In the genomic region with DNA sequence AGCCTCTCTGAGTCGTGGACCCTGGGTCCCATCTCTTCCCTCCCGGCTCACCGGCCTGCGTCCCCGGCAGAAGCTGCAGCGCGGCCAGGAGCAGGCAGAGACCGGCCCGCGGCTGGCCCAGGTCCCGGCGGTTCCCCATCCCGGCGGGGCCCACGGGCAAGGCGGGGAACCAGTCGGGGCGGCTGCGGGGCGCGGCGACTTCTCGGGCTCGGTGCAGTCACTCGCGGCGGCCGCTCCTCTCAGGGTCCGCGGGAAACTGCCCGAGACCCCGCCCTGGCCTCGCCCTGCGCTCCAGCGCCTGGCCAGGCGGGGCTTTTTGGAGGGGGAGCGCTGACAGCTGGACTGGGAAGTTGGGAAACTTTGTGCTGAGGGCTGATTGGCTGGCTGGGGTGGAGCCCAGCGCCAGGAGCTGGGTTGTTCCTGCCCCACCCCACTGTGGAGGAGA, we compare ENCODE assay signal across 9 cellular contexts. TPM values are rescaled to one million over a fixed set of nuclear protein-coding genes. Genes with fewer than 3 reads are reported as not detected.
A peak's percentile ranks its signal among the peaks of the same experiment; 100 is the strongest.
DNase-seq lines count a peak whose midpoint lies in the region; ATAC-seq and TF ChIP-seq lines count a peak whose summit lies in the region.
"Had no signal": no experiment of that assay in that cellular context is flagged by ENCODE, and none has a peak within 500 bp of the region (broad histone marks: within the 10 kb centered on the region; RNA-seq: fewer than 3 reads in every experiment).

A gene (minus strand): TSS at position 258 of the 445 bp plus-strand sequence. CDS start 119 bp downstream, at position 139.

- no peak within 1 kb of the TSS for H4K91ac ChIP-seq in IMR-90 (ENCODE audit: insufficient read depth, low read depth, low read length)

- CTCF ChIA-PET in IMR-90 (lab: Yijun Ruan, JAX) = interaction anchor here (1.3 to 1.5 kb wide), 2 partner anchors 10 to 17 kb away, joined by 4 to 5 read pairs; no protein-coding TSS in a partner anchor

- peaks cover 11 to 20% (median 15%) of the 10 kb centered on the region in 4 donors for H3K4me1 Mint-ChIP-seq in naive thymus-derived CD8-positive, alpha-beta T cell

- H2BK20ac ChIP-seq in IMR-90 (ENCODE audit: low read depth, low read length) = no peak within 1 kb of the TSS

- H3K27ac Mint-ChIP-seq in naive thymus-derived CD8-positive, alpha-beta T cell = peak within 1 kb of the TSS in 1 of 10 donors; percentile 52

- H3K23ac ChIP-seq in IMR-90 (ENCODE audit: low read depth, low read length) = peak within 1 kb of the TSS; percentile 86; the same call in 1 of the 2 replicates

- H3K9ac ChIP-seq in IMR-90 (ENCODE audit: low read depth, low read length) = no peak within 1 kb of the TSS; the same call in 1 of the 2 replicates
- H3K9ac ChIP-seq in MM.1S (ENCODE audit: low read length) = no peak within 1 kb of the TSS

- TF ChIP-seq POLR2A in IMR-90 (IDR thresholded peaks at IDR 0.05; ENCODE audit: low read depth, low read length) (no peak), esophagus squamous epithelium (IDR thresholded peaks at IDR 0.05) (no peak), erythroblast (IDR thresholded peaks at IDR 0.05; ENCODE audit: low read length) (no peak)

- peak within 1 kb of the TSS in 7 of 10 donors; percentile 23 to 69 (median 61) for H3K4me3 Mint-ChIP-seq in naive thymus-derived CD8-positive, alpha-beta T cell

- no peak within 1 kb of the TSS for H4K5ac ChIP-seq in IMR-90 (ENCODE audit: low read depth, low read length)

- H3K36me3 ChIP-seq in IMR-90 (ENCODE audit: control insufficient read depth, insufficient read depth, low read length) (no peaks in the 10 kb centered on the region), esophagus squamous epithelium (peaks cover 0 to 1% (median 0%) of the 10 kb centered on the region in 3 donors), MM.1S (replicated peaks; ENCODE audit: insufficient read depth, low read length) (no peaks in the 10 kb centered on the region)

- BruUV-seq in IMR-90 (replicated peaks; lab: Mats Ljungman, UMichigan) = no TSS peak

- in situ Hi-C loops in IMR-90 (cut with MboI; ENCODE audit: low sequenced_read_pairs) = no loop called here

- peaks cover 0 to 7% (median 0%) of the 10 kb centered on the region in 9 donors for H3K9me3 Mint-ChIP-seq in naive thymus-derived CD8-positive, alpha-beta T cell

- POLR2A ChIA-PET in IMR-90 (lab: Charles Lee; ENCODE audit: unreplicated experiment) = no interaction called here
- POLR2A ChIA-PET in naive thymus-derived CD8-positive, alpha-beta T cell (lab: Charles Lee) = no interaction called here

- no peak for TF ChIP-seq CTCF in IMR-90 (conservative IDR thresholded peaks at IDR 0.05; ENCODE audit: low read depth, low read length)
- no peak for TF ChIP-seq CTCF in esophagus squamous epithelium (IDR thresholded peaks at IDR 0.05)
- TF ChIP-seq CTCF in MM.1S (IDR thresholded peaks at IDR 0.05; ENCODE audit: low read length) = no peak

- no peak within 1 kb of the TSS for H3K18ac ChIP-seq in IMR-90 (ENCODE audit: low read depth, low read length)

- ATAC-seq in IMR-90 (ENCODE audit: low read depth) (peak; percentile 48), HG03354 (IDR thresholded peaks at IDR 0.05; ENCODE audit: poor library complexity, severe bottlenecking, unreplicated experiment) (no peak)
- no peak for ATAC-seq in naive thymus-derived CD8-positive, alpha-beta T cell

- H3K27me3 Mint-ChIP-seq in naive thymus-derived CD8-positive, alpha-beta T cell = peaks cover 41 to 82% (median 61%) of the 10 kb centered on the region in 5 donors

- H2BK120ac ChIP-seq in IMR-90 (ENCODE audit: low read depth, low read length) = no peak within 1 kb of the TSS

- H3K14ac ChIP-seq in IMR-90 (replicated peaks; ENCODE audit: low read depth, low read length) = no peak within 1 kb of the TSS; the same call in 1 of the 2 replicates

- H2BK15ac ChIP-seq in IMR-90 (ENCODE audit: low read depth, low read length) = no peak within 1 kb of the TSS

- intact Hi-C loops in IMR-90 (cut with micrococcal nuclease) = no loop called here
- intact Hi-C loops in esophagus squamous epithelium (cut with DNase I) = no loop called here

- peak within 1 kb of the TSS; percentile 87 for H3K4me2 ChIP-seq in IMR-90 (ENCODE audit: low read depth, low read length)
- H3K4me2 ChIP-seq in MM.1S (ENCODE audit: low read depth, low read length) = no peak within 1 kb of the TSS

- H4K20me1 ChIP-seq in IMR-90 (ENCODE audit: insufficient read depth, low read length) (peaks cover 14% of the 10 kb centered on the region), MM.1S (ENCODE audit: insufficient read depth, low read length) (no peaks in the 10 kb centered on the region)

- H3K9me2 ChIP-seq in MM.1S (replicated peaks; ENCODE audit: insufficient read depth, low read length) = no peaks in the 10 kb centered on the region

- no peak within 1 kb of the TSS for H2BK5ac ChIP-seq in IMR-90 (ENCODE audit: low read depth, low read length, poor library complexity, severe bottlenecking)

- H3K36me3 Mint-ChIP-seq in naive thymus-derived CD8-positive, alpha-beta T cell = peaks cover 0 to 15% (median 10%) of the 10 kb centered on the region in 3 donors

- H3K27ac ChIP-seq in IMR-90 (ENCODE audit: insufficient read depth, low read length) (no peak within 1 kb of the TSS; the same call in 1 of the 2 replicates), esophagus squamous epithelium (peak within 1 kb of the TSS; percentile 69 to 86 (median 78)), MM.1S (ENCODE audit: low read length) (no peak within 1 kb of the TSS)

- no peaks in the 10 kb centered on the region for H3K79me2 ChIP-seq in MM.1S (ENCODE audit: low read length)

- peak within 1 kb of the TSS; percentile 30 for H3K4ac ChIP-seq in IMR-90 (ENCODE audit: low read depth, low read length)

- H2AK5ac ChIP-seq in IMR-90 (ENCODE audit: low read depth, low read length) = peak within 1 kb of the TSS; percentile 92

- WGBS in IMR-90 (ENCODE audit: extremely low coverage in 2 of 2, insufficient read length in 1 of 2), 2 experiments = 0% methylated on average over 8 of the region's 38 CpGs; no CpG with 5 or more reads in 1 of the 2 experiments
- WGBS in esophagus squamous epithelium, 2 donors = 0% methylated on average over 1 of the region's 38 CpGs; no CpG with 5 or more reads in 1 of the 2 donors

- DNase-seq in 8988T (peak; percentile 61), IMR-90 (peak; percentile 58), esophagus squamous epithelium (lab: John Stamatoyannopoulos, UW) (no peak), MM.1S (no peak), erythroblast (lab: John Stamatoyannopoulos, UW) (no peak)
- DNase-seq in naive thymus-derived CD8-positive, alpha-beta T cell = no peak
- DNase-seq in stimulated activated CD4-positive, alpha-beta T cell treated with anti-CD3 and anti-CD28 coated beads, Interleukin-4, amount 100 ng/mL, for 4 hours = no peak
- DNase-seq: NCI-H2171 had no signal

- H3K79me1 ChIP-seq in IMR-90 (ENCODE audit: low read depth in 1 of 2, low read length in 2 of 2) = peaks cover 2 to 9% of the 10 kb centered on the region in 2 experiments; a peak in 3 of 4 replicates

- H4K8ac ChIP-seq in IMR-90 (ENCODE audit: low read depth in 2 of 2, low read length in 2 of 2) = no peak within 1 kb of the TSS

- H3K4me1 ChIP-seq in IMR-90 (ENCODE audit: control insufficient read depth, insufficient read depth, low read length) (peaks cover 15% of the 10 kb centered on the region), esophagus squamous epithelium (peaks cover 32 to 83% (median 47%) of the 10 kb centered on the region in 3 donors), MM.1S (ENCODE audit: low read length) (no peaks in the 10 kb centered on the region)

- H3K9me3 ChIP-seq in IMR-90 (ENCODE audit: control insufficient read depth, insufficient read depth, low read length) = no peaks in the 10 kb centered on the region
- no peaks in the 10 kb centered on the region for H3K9me3 ChIP-seq in esophagus squamous epithelium
- H3K9me3 ChIP-seq in MM.1S (replicated peaks; ENCODE audit: insufficient read depth, low read length) = no peaks in the 10 kb centered on the region

- H3K27me3 ChIP-seq in IMR-90 (ENCODE audit: control insufficient read depth, insufficient read depth, low read length) = no peaks in the 10 kb centered on the region
- peaks cover 0 to 91% (median 0%) of the 10 kb centered on the region in 4 donors for H3K27me3 ChIP-seq in esophagus squamous epithelium
- peaks cover 94% of the 10 kb centered on the region for H3K27me3 ChIP-seq in MM.1S (replicated peaks; ENCODE audit: insufficient read depth, low read length)

- no peak within 1 kb of the TSS for H3K56ac ChIP-seq in IMR-90 (ENCODE audit: extremely low read depth, insufficient read depth, low read length)

- dilution Hi-C loops in IMR-90 (cut with HindIII; ENCODE audit: low sequenced_read_pairs, unreplicated experiment) = no loop called here

- TF ChIP-seq RAD21 in IMR-90 (IDR thresholded peaks at IDR 0.05; ENCODE audit: low read length) = no peak

- no peak within 1 kb of the TSS for H2AK9ac ChIP-seq in IMR-90 (replicated peaks; ENCODE audit: low read depth, low read length, poor library complexity)

- H2AFZ ChIP-seq in IMR-90 (replicated peaks; ENCODE audit: low read length, poor library complexity) = peak within 1 kb of the TSS; percentile 84
- no peak within 1 kb of the TSS for H2AFZ ChIP-seq in MM.1S (ENCODE audit: low read length)

- H3K9me1 ChIP-seq in IMR-90 (ENCODE audit: insufficient read depth, low read length) = peaks cover 20% of the 10 kb centered on the region

- H3F3A ChIP-seq in MM.1S (ENCODE audit: insufficient read depth, low read length) = no peaks in the 10 kb centered on the region

- H3K4me3 ChIP-seq in IMR-90 (ENCODE audit: insufficient read depth, low read depth, low read length) (peak within 1 kb of the TSS; percentile 35), esophagus squamous epithelium (peak within 1 kb of the TSS; percentile 24 to 62 (median 46)), MM.1S (ENCODE audit: low read length) (no peak within 1 kb of the TSS)

TF ChIP-seq in IMR-90, 13 proteins besides CTCF, POLR2A, EP300 and RAD21 (continues in another document):
- TF ChIP-seq MAZ (IDR thresholded peaks at IDR 0.05; ENCODE audit: borderline replicate concordance, low read depth, low read length) (peak; percentile 30; the same call in 1 of the 2 replicates), RCOR1 (IDR thresholded peaks at IDR 0.05; ENCODE audit: insufficient replicate concordance, low read length) (no peak)
- TF ChIP-seq, protein P1, sequence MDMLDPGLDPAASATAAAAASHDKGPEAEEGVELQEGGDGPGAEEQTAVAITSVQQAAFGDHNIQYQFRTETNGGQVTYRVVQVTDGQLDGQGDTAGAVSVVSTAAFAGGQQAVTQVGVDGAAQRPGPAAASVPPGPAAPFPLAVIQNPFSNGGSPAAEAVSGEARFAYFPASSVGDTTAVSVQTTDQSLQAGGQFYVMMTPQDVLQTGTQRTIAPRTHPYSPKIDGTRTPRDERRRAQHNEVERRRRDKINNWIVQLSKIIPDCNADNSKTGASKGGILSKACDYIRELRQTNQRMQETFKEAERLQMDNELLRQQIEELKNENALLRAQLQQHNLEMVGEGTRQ (IDR thresholded peaks at IDR 0.05; ENCODE audit: low read depth, low read length) = no peak

RNA-seq across cellular contexts. Expression of the gene that starts here (rescaled TPM):
- total RNA-seq in IMR-90 (2012; rRNA removed) (0.54 and 0.56 TPM in 2 replicates), esophagus squamous epithelium (1 to 10 TPM; 3.7 to 7.4 (median 5.2) TPM)
- 1.5 TPM in 2 replicates for polyA plus RNA-seq in IMR-90 (2012; rRNA removed)
- 1.1 and 1.5 TPM in 2 replicates for polyA plus RNA-seq in IMR-90 (2012; cell fraction: cytosol; rRNA removed)
- 5.1 TPM in 2 replicates for polyA plus RNA-seq in IMR-90 (2012; cell fraction: nucleus; rRNA removed; ENCODE audit: low replicate concordance)
- total RNA-seq in naive thymus-derived CD8-positive, alpha-beta T cell = not detected
- not detected for polyA plus RNA-seq in naive thymus-derived CD8-positive, alpha-beta T cell

Comparison
In these comparisons a context has a peak if more than half of its experiments do, and no peak if none do; other contexts are left out.
1. DNase-seq: peak in 8988T (single experiment) and IMR-90 (single experiment); none in esophagus squamous epithelium (single experiment), naive thymus-derived CD8-positive, alpha-beta T cell (0 of 10), stimulated activated CD4-positive, alpha-beta T cell treated with anti-CD3 and anti-CD28 coated beads, Interleukin-4, amount 100 ng/mL, for 4 hours (0 of 2), MM.1S (single experiment) and erythroblast (0 of 2).
2. H3K27ac ChIP-seq: peak in esophagus squamous epithelium (4 of 4); none in IMR-90 (single experiment) and MM.1S (single experiment).